Comparison of ENCODE assay signal across 6 cellular contexts in genomic region chr5:74069741-74070140, GRCh38.
"Had no signal": no experiment of that assay in that cellular context is flagged by ENCODE, and none has a peak within 500 bp of the region (broad histone marks: within the 10 kb centered on the region; RNA-seq: fewer than 3 reads in every experiment).

No MANE protein-coding gene starts in this region.

- DNase-seq: H9, HCEC 1CT, KBM-7 had no signal

- H3K27ac ChIP-seq: HL-60 had no signal

- H2AFZ ChIP-seq: GM23338 had no signal

- H3K4me2 ChIP-seq: GM23338 had no signal

- ATAC-seq: GM23338, HepG2 had no signal

- H3K4me3 ChIP-seq: GM23338 had no signal
